In the genomic region with DNA sequence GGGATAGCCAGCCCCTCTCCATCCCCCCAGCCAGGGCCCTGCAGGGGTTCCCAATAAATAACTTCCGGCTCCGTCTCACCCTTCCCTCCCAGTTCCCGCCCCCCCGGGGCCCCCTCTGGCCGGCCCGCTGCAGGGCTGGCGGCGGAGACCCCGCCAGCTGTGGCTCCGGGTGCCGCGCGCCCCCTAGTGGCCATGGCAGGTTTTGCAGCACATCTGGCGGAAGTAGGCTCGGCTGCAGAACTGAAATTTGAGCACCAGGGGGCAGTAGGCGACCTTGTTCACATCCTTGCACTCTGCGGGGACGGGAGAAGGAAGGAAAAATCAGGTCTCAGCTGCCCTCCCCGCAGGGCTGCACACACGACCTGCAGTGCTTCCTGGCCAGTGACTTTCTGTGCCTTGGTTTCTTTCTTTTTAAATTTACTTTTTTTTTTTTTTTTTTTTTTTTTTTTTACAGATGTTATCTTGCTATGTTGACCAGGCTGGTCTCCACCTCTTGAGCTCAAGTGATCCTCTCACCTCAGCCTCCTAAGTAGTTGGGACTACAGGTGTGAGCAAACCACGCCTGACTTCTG, we compare ENCODE assay signal across 8 cellular contexts. TPM values are rescaled to one million over a fixed set of nuclear protein-coding genes. Genes with fewer than 3 reads are reported as not detected.
DNase-seq lines count a peak whose midpoint lies in the region; ATAC-seq lines count a peak whose summit lies in the region.

No MANE protein-coding gene starts in this region.

- DNase-seq in Ammon's horn (ENCODE audit: low spot score) (peak; percentile 80), GM19240 (ENCODE audit: insufficient read length, low spot score) (peak; percentile 84), NCI-H2171 (lab: John Stamatoyannopoulos, UW) (peak; percentile 38), left colon (peak; percentile 77 to 87)
- DNase-seq in activated CD4-positive, CD25-positive, alpha-beta regulatory T cell treated with anti-CD3 and anti-CD28 coated beads, Interleukin-2, amount 50 U/mL, for 72 hours = peak; percentile 89
- peak; percentile 80 for DNase-seq in central memory CD4-positive, alpha-beta T cell
- DNase-seq in stimulated activated CD4-positive, alpha-beta T cell treated with anti-CD3 and anti-CD28 coated beads, Interleukin-4, amount 100 ng/mL, for 48 hours (ENCODE audit: low read depth in 2 of 2) = peak; percentile 77 to 86

- ATAC-seq in left colon = peak; percentile 66
- no peak for ATAC-seq in GM21447 (IDR thresholded peaks at IDR 0.05; ENCODE audit: unreplicated experiment)

- intact Hi-C loops in left colon (cut with DNase I, micrococcal nuclease) = loop anchor here in 1 of 2 donors (10.0 kb wide), 1 partner anchor 64 kb away; no protein-coding TSS in a partner anchor

RNA-seq across cellular contexts. Expression of a gene that starts 3.6 kb away (rescaled TPM):
- total RNA-seq in left colon = 10 to 100 TPM in 1 of 2 donors, 1 to 10 TPM in 1; 5.4 to 12.1 TPM

RNA-seq across cellular contexts. Expression of a gene that starts 29.7 kb away (rescaled TPM):
- total RNA-seq in left colon = 1 to 10 TPM; 4.2 to 8.9 TPM

RNA-seq across cellular contexts. Expression of a gene that starts 49.6 kb away (rescaled TPM):
- not detected for total RNA-seq in left colon

Comparison
In these comparisons a context has a peak if more than half of its experiments do, and no peak if none do; other contexts are left out.
1. DNase-seq: peak in every context shown above with its lines; median percentile 89 in activated CD4-positive, CD25-positive, alpha-beta regulatory T cell treated with anti-CD3 and anti-CD28 coated beads, Interleukin-2, amount 50 U/mL, for 72 hours; 84 in GM19240; 82 in left colon; 82 in stimulated activated CD4-positive, alpha-beta T cell treated with anti-CD3 and anti-CD28 coated beads, Interleukin-4, amount 100 ng/mL, for 48 hours; 80 in Ammon's horn; 80 in central memory CD4-positive, alpha-beta T cell; 38 in NCI-H2171.